ENCODE assay signal across 1 cellular context in genomic region chr11:103091810-103092524, GRCh38.
TF ChIP-seq lines count a peak whose summit lies in the region.

Gene DCUN1D5 (minus strand): TSS chr11:103092160. CDS start chr11:103091872, 288 bp downstream.

TF ChIP-seq in GM23338, 12 proteins besides CTCF, POLR2A, EP300 and RAD21 (continued from another document):
- TF ChIP-seq ZNF462 (CRISPR knock-in tag; IDR thresholded peaks at IDR 0.05) (no peak), CREB1 (CRISPR knock-in tag; IDR thresholded peaks at IDR 0.05; ENCODE audit: low read depth) (peak; percentile 93), EZH2 (IDR thresholded peaks at IDR 0.05; ENCODE audit: low read depth, unreplicated experiment) (no peak), POLR2AphosphoS5 (IDR thresholded peaks at IDR 0.05; ENCODE audit: low read depth) (peak; percentile 87), EZH2phosphoT487 (IDR thresholded peaks at IDR 0.05; ENCODE audit: unreplicated experiment) (no peak), JUNB (IDR thresholded peaks at IDR 0.05; ENCODE audit: unreplicated experiment) (no peak)
